ENCODE assay signal across 13 cellular contexts in the genomic region with DNA sequence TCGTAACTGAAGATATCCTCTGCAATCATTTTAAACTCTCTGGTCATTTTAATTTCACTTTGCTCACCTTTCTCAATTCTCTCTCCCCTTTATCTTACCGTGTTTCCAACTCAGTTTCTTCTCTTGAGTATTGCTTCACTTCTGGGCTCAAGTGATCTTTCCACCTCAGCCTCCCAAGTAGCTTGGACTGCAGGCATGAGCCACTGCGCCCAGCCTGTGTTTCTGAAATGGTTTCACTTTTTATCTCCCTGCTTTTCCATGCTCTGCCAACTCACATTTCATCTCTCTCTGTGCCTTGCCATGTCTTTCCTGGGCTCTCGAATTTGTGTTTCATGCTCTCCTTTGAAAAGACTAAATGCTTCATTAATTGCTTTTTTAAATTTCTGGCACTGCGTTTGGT. TPM values are rescaled to one million over a fixed set of nuclear protein-coding genes. Genes with fewer than 3 reads are reported as not detected.
DNase-seq lines count a peak whose midpoint lies in the region; ATAC-seq, FAIRE-seq and TF ChIP-seq lines count a peak whose summit lies in the region.
"Had no signal": no experiment of that assay in that cellular context is flagged by ENCODE, and none has a peak within 500 bp of the region (broad histone marks: within the 10 kb centered on the region; RNA-seq: fewer than 3 reads in every experiment).

No MANE protein-coding gene starts in this region.

- H3K27ac ChIP-seq in OCI-LY7 (ENCODE audit: low read depth, low read length, poor library complexity, severe bottlenecking) (peak overlapping the region; percentile 90), small intestine (ENCODE audit: low read depth in 1 of 2, low read length in 1 of 2) (no peak overlapping the region), smooth muscle cell (ENCODE audit: low read depth) (no peak overlapping the region)
- H3K27ac ChIP-seq: suprapubic skin had no signal

- H3K4me1 ChIP-seq in OCI-LY7 (ENCODE audit: insufficient read depth, low read length, poor library complexity, severe bottlenecking), result peaks cover 62% of the 10 kb centered on the region
- no peaks in the 10 kb centered on the region for H3K4me1 ChIP-seq in small intestine (ENCODE audit: control insufficient read depth in 2 of 2, insufficient read depth in 1 of 2, low read depth in 1 of 2, low read length in 1 of 2)
- peaks cover 16% of the 10 kb centered on the region for H3K4me1 ChIP-seq in smooth muscle cell (ENCODE audit: low read depth)
- H3K4me1 ChIP-seq: suprapubic skin had no signal

- H3K79me2 ChIP-seq in OCI-LY7 (ENCODE audit: insufficient read depth, low read depth, low read length) (no peaks in the 10 kb centered on the region), smooth muscle cell (ENCODE audit: low read depth) (no peaks in the 10 kb centered on the region)

- H3K4me2 ChIP-seq in OCI-LY7 (ENCODE audit: low read length) (peak overlapping the region; percentile 89), smooth muscle cell (no peak overlapping the region)

- H3K27me3 ChIP-seq in small intestine (ENCODE audit: control insufficient read depth in 2 of 2, insufficient read depth in 2 of 2, low read length in 2 of 2) (no peaks in the 10 kb centered on the region), smooth muscle cell (ENCODE audit: low read depth) (no peaks in the 10 kb centered on the region)
- H3K27me3 ChIP-seq: suprapubic skin had no signal

- H3K27ac Mint-ChIP-seq in activated CD4-positive, alpha-beta T cell treated with anti-CD3 and anti-CD28 coated beads, Interleukin-2, amount 10 ng/mL, durations not matched to agents 24 days and 14 days, result no peak overlapping the region
- H3K27ac Mint-ChIP-seq in activated T-helper 2 cell treated with anti-CD3 and anti-CD28 coated beads, Interferon-gamma antibody, Interleukin-2, Interleukin-4, amounts not matched to agents 10 μg/mL and 5 μg/mL and 100 μg/mL, durations not matched to agents 14 hours and 24 hours and 36 hours, result no peak overlapping the region
- H3K27ac Mint-ChIP-seq: H9 had no signal

- peaks cover 5% of the 10 kb centered on the region for H3K27me3 Mint-ChIP-seq in activated CD4-positive, alpha-beta T cell treated with anti-CD3 and anti-CD28 coated beads, Interleukin-2, amount 10 ng/mL, durations not matched to agents 24 days and 14 days
- peaks cover 16% of the 10 kb centered on the region for H3K27me3 Mint-ChIP-seq in activated T-helper 2 cell treated with anti-CD3 and anti-CD28 coated beads, Interferon-gamma antibody, Interleukin-2, Interleukin-4, amounts not matched to agents 10 μg/mL and 5 μg/mL and 100 μg/mL, durations not matched to agents 14 hours and 24 hours and 36 hours (ENCODE audit: low read depth)

- POLR2A ChIA-PET in OCI-LY7 (lab: Charles Lee), result interaction anchor here (0.6 to 0.9 kb wide), 2 partner anchors 10 to 61 kb away, joined by 4 read pairs; no protein-coding TSS in a partner anchor

- H3K9me3 ChIP-seq in OCI-LY7 (ENCODE audit: low read length) (no peaks in the 10 kb centered on the region), small intestine (ENCODE audit: control insufficient read depth, low read depth) (no peaks in the 10 kb centered on the region), smooth muscle cell (replicated peaks; ENCODE audit: low read depth) (no peaks in the 10 kb centered on the region)
- H3K9me3 ChIP-seq: suprapubic skin had no signal

- peaks cover 17% of the 10 kb centered on the region for H3K4me1 Mint-ChIP-seq in activated CD4-positive, alpha-beta T cell treated with anti-CD3 and anti-CD28 coated beads, Interleukin-2, amount 10 ng/mL, durations not matched to agents 24 days and 14 days
- peaks cover 24% of the 10 kb centered on the region for H3K4me1 Mint-ChIP-seq in activated T-helper 2 cell treated with anti-CD3 and anti-CD28 coated beads, Interferon-gamma antibody, Interleukin-2, Interleukin-4, amounts not matched to agents 10 μg/mL and 5 μg/mL and 100 μg/mL, durations not matched to agents 14 hours and 24 hours and 36 hours (ENCODE audit: low read depth)

- H3K4me3 ChIP-seq in OCI-LY7 (ENCODE audit: low read depth, low read length, poor library complexity, severe bottlenecking) (peak overlapping the region; percentile 58), fibroblast of villous mesenchyme (ENCODE audit: low read depth, low read length) (peak overlapping the region; percentile 16), small intestine (ENCODE audit: low read depth in 1 of 2, low read length in 2 of 2) (no peak overlapping the region), smooth muscle cell (no peak overlapping the region)
- H3K4me3 ChIP-seq: suprapubic skin had no signal

- FAIRE-seq in small intestine (lab: Jason Lieb, UNC), result no peak
- FAIRE-seq: G401.6 had no signal

- intact Hi-C loops in activated CD4-positive, alpha-beta T cell treated with anti-CD3 and anti-CD28 coated beads, Interleukin-2, amount 10 ng/mL, durations not matched to agents 24 days and 14 days (cut with micrococcal nuclease), result loop anchor here (5.0 kb wide), 1 partner anchor 219 kb away; no protein-coding TSS in a partner anchor
- intact Hi-C loops in OCI-LY7 (cut with micrococcal nuclease; ENCODE audit: unreplicated experiment), result loop anchor here (2.0 to 5.0 kb wide), 3 partner anchors 61 to 89 kb away; a partner anchor contains a TSS
- intact Hi-C loops in activated T-helper 2 cell treated with anti-CD3 and anti-CD28 coated beads, Interferon-gamma antibody, Interleukin-2, Interleukin-4, amounts not matched to agents 10 μg/mL and 5 μg/mL and 100 μg/mL, durations not matched to agents 14 hours and 24 hours and 36 hours (cut with micrococcal nuclease), result no loop called here

- WGBS in small intestine, 3 donors, result 25 to 49% (median 30%) methylated on average over 5 of the region's 5 CpGs
- 93% methylated on average over 5 of the region's 5 CpGs for WGBS in smooth muscle cell (ENCODE audit: low lambda C conversion rate)

- H3K36me3 ChIP-seq in OCI-LY7 (ENCODE audit: insufficient read depth, low read length), result no peaks in the 10 kb centered on the region
- no peaks in the 10 kb centered on the region for H3K36me3 ChIP-seq in small intestine (ENCODE audit: control insufficient read depth in 2 of 2, insufficient read depth in 2 of 2, low read length in 2 of 2)
- no peaks in the 10 kb centered on the region for H3K36me3 ChIP-seq in smooth muscle cell (ENCODE audit: low read depth)
- H3K36me3 ChIP-seq: suprapubic skin had no signal

- peak overlapping the region; percentile 58 for H3K4me3 Mint-ChIP-seq in activated CD4-positive, alpha-beta T cell treated with anti-CD3 and anti-CD28 coated beads, Interleukin-2, amount 10 ng/mL, durations not matched to agents 24 days and 14 days
- H3K4me3 Mint-ChIP-seq in activated T-helper 2 cell treated with anti-CD3 and anti-CD28 coated beads, Interferon-gamma antibody, Interleukin-2, Interleukin-4, amounts not matched to agents 10 μg/mL and 5 μg/mL and 100 μg/mL, durations not matched to agents 14 hours and 24 hours and 36 hours (ENCODE audit: low read depth), result no peak overlapping the region
- H3K4me3 Mint-ChIP-seq: H9 had no signal

- H3K9ac ChIP-seq in smooth muscle cell (ENCODE audit: low read depth), result no peak overlapping the region

- ATAC-seq in GM21528 (IDR thresholded peaks at IDR 0.05; ENCODE audit: low FRiP score, unreplicated experiment), result no peak

- TF ChIP-seq CTCF in OCI-LY7 (conservative IDR thresholded peaks at IDR 0.05; ENCODE audit: low read length), result no peak
- TF ChIP-seq CTCF in fibroblast of villous mesenchyme (IDR thresholded peaks at IDR 0.05; ENCODE audit: insufficient read depth, low read depth, low read length), result no peak
- no peak for TF ChIP-seq CTCF in smooth muscle cell (IDR thresholded peaks at IDR 0.05; ENCODE audit: borderline replicate concordance, insufficient read depth, poor library complexity, severe bottlenecking)

- H2AFZ ChIP-seq in OCI-LY7 (ENCODE audit: low read length), result peak overlapping the region; percentile 59
- no peak overlapping the region for H2AFZ ChIP-seq in smooth muscle cell (ENCODE audit: low read depth)

- no peaks in the 10 kb centered on the region for H3K9me3 Mint-ChIP-seq in activated CD4-positive, alpha-beta T cell treated with anti-CD3 and anti-CD28 coated beads, Interleukin-2, amount 10 ng/mL, durations not matched to agents 24 days and 14 days
- no peaks in the 10 kb centered on the region for H3K9me3 Mint-ChIP-seq in activated T-helper 2 cell treated with anti-CD3 and anti-CD28 coated beads, Interferon-gamma antibody, Interleukin-2, Interleukin-4, amounts not matched to agents 10 μg/mL and 5 μg/mL and 100 μg/mL, durations not matched to agents 14 hours and 24 hours and 36 hours

- no peaks in the 10 kb centered on the region for H3K36me3 Mint-ChIP-seq in activated CD4-positive, alpha-beta T cell treated with anti-CD3 and anti-CD28 coated beads, Interleukin-2, amount 10 ng/mL, durations not matched to agents 24 days and 14 days (ENCODE audit: low read depth)
- no peaks in the 10 kb centered on the region for H3K36me3 Mint-ChIP-seq in activated T-helper 2 cell treated with anti-CD3 and anti-CD28 coated beads, Interferon-gamma antibody, Interleukin-2, Interleukin-4, amounts not matched to agents 10 μg/mL and 5 μg/mL and 100 μg/mL, durations not matched to agents 14 hours and 24 hours and 36 hours (ENCODE audit: low read depth)

- no TSS peak for BruUV-seq in OCI-LY7 (replicated peaks; lab: Mats Ljungman, UMichigan)

- no peaks in the 10 kb centered on the region for H3K9me2 ChIP-seq in OCI-LY7 (ENCODE audit: insufficient read depth, low read length)

- DNase-seq in activated CD4-positive, alpha-beta T cell treated with anti-CD3 and anti-CD28 coated beads, Interleukin-2, amount 10 ng/mL, durations not matched to agents 24 days and 14 days, result no peak
- DNase-seq in activated CD4-positive, alpha-beta T cell treated with anti-CD3 and anti-CD28 coated beads for 48 hours, result no peak
- DNase-seq in OCI-LY7 (ENCODE audit: low spot score) (no peak), fibroblast of villous mesenchyme (ENCODE audit: low read depth) (peak; percentile 41), small intestine (peak; percentile 63), smooth muscle cell (lab: John Stamatoyannopoulos, UW; ENCODE audit: unreplicated experiment) (no peak)
- no peak for DNase-seq in activated T-helper 2 cell treated with anti-CD3 and anti-CD28 coated beads, Interferon-gamma antibody, Interleukin-2, Interleukin-4, amounts not matched to agents 10 μg/mL and 5 μg/mL and 100 μg/mL, durations not matched to agents 14 hours and 24 hours and 36 hours (ENCODE audit: low spot score)
- DNase-seq: activated effector memory CD4-positive, alpha-beta T cell treated with anti-CD3 and anti-CD28 coated beads, Interleukin-2, amount 50 U/mL, for 16 hours; H9; NCI-H748 treated with DMSO at 0.1 percent for 48 hours had no signal

- H4K20me1 ChIP-seq in OCI-LY7 (ENCODE audit: insufficient read depth, low read length), result no peaks in the 10 kb centered on the region
- no peaks in the 10 kb centered on the region for H4K20me1 ChIP-seq in smooth muscle cell (ENCODE audit: low read depth)

- H3F3A ChIP-seq in smooth muscle cell (ENCODE audit: low read depth), result no peaks in the 10 kb centered on the region

- CTCF ChIA-PET in OCI-LY7 (lab: Charles Lee; ENCODE audit: unreplicated experiment), result no interaction called here

RNA-seq across cellular contexts. Expression of a gene that starts 30.5 kb away (rescaled TPM):
- 41.7 and 44.1 TPM in 2 replicates for total RNA-seq in activated CD4-positive, alpha-beta T cell treated with anti-CD3 and anti-CD28 coated beads, Interleukin-2, amount 10 ng/mL, durations not matched to agents 24 days and 14 days
- total RNA-seq in OCI-LY7 (2014; rRNA removed; shearing (Covaris generic)), result 12.2 and 17.4 TPM in 2 replicates
- total RNA-seq in OCI-LY7 (2022) (32.3 and 41.6 TPM in 2 replicates), fibroblast of villous mesenchyme (24.5 and 43.6 TPM in 2 replicates), smooth muscle cell (32.3 and 39.0 TPM in 2 replicates)
- polyA plus RNA-seq in small intestine (10 to 100 TPM in 2 of 3 donors, 1 to 10 TPM in 1; 6.5 to 15.3 (median 12.3) TPM), smooth muscle cell (16.7 and 20.6 TPM in 2 replicates)
- total RNA-seq in activated T-helper 2 cell treated with anti-CD3 and anti-CD28 coated beads, Interferon-gamma antibody, Interleukin-2, Interleukin-4, amounts not matched to agents 10 μg/mL and 5 μg/mL and 100 μg/mL, durations not matched to agents 14 hours and 24 hours and 36 hours, result 39.3 and 39.9 TPM in 2 replicates

Comparison
In these comparisons a context has a peak if more than half of its experiments do, and no peak if none do; other contexts are left out.
1. DNase-seq: peak in fibroblast of villous mesenchyme (single experiment) and small intestine (single experiment); none in activated CD4-positive, alpha-beta T cell treated with anti-CD3 and anti-CD28 coated beads, Interleukin-2, amount 10 ng/mL, durations not matched to agents 24 days and 14 days (single experiment), activated CD4-positive, alpha-beta T cell treated with anti-CD3 and anti-CD28 coated beads for 48 hours (single experiment), OCI-LY7 (single experiment), activated T-helper 2 cell treated with anti-CD3 and anti-CD28 coated beads, Interferon-gamma antibody, Interleukin-2, Interleukin-4, amounts not matched to agents 10 μg/mL and 5 μg/mL and 100 μg/mL, durations not matched to agents 14 hours and 24 hours and 36 hours (single experiment) and smooth muscle cell (single experiment).
2. H3K4me3 ChIP-seq: peak in OCI-LY7 (single experiment) and fibroblast of villous mesenchyme (single experiment); none in small intestine (0 of 2) and smooth muscle cell (single experiment).